Comparison of ENCODE assay signal across 8 cellular contexts in genomic region chr20:50189681-50190250, GRCh38. TPM values are rescaled to one million over a fixed set of nuclear protein-coding genes. Genes with fewer than 3 reads are reported as not detected.
DNase-seq lines count a peak whose midpoint lies in the region; ATAC-seq and TF ChIP-seq lines count a peak whose summit lies in the region.

No MANE protein-coding gene starts in this region.

- H3K4me1 Mint-ChIP-seq in T-cell, result peaks cover 21 to 28% (median 27%) of the 10 kb centered on the region in 3 donors
- H3K4me1 Mint-ChIP-seq in naive thymus-derived CD4-positive, alpha-beta T cell, result peaks cover 21 to 30% (median 25%) of the 10 kb centered on the region in 7 donors

- peaks cover 1% of the 10 kb centered on the region for H3K36me3 Mint-ChIP-seq in T-cell
- H3K36me3 Mint-ChIP-seq in naive thymus-derived CD4-positive, alpha-beta T cell, result peaks cover 0 to 3% (median 0%) of the 10 kb centered on the region in 5 donors

- no peaks in the 10 kb centered on the region for H3K9me3 Mint-ChIP-seq in T-cell
- no peaks in the 10 kb centered on the region for H3K9me3 Mint-ChIP-seq in naive thymus-derived CD4-positive, alpha-beta T cell

- POLR2A ChIA-PET in HEK293 (lab: Yijun Ruan, JAX), result interaction anchor here (0.7 to 1.7 kb wide), 2 partner anchors 145 to 535 kb away, joined by 3 to 4 read pairs; no protein-coding TSS in a partner anchor
- POLR2A ChIA-PET in T-cell (lab: Charles Lee), result no interaction called here
- POLR2A ChIA-PET in naive thymus-derived CD4-positive, alpha-beta T cell (lab: Charles Lee), result interaction anchor here (1.0 kb wide), 1 partner anchor 9 kb away, joined by 3 read pairs; no protein-coding TSS in a partner anchor

- no peaks in the 10 kb centered on the region for H3K9me3 ChIP-seq in HEK293 (ENCODE audit: control insufficient read depth, insufficient read depth, low read depth, low read length)
- H3K9me3 ChIP-seq in naive thymus-derived CD4-positive, alpha-beta T cell (ENCODE audit: control insufficient read depth in 2 of 3, low read length in 3 of 3), result no peaks in the 10 kb centered on the region

- ATAC-seq in T-cell (replicated peaks in 1 of 4), result no peak
- peak; percentile 3 for ATAC-seq in naive thymus-derived CD4-positive, alpha-beta T cell
- no peak for ATAC-seq in HG02763 (IDR thresholded peaks at IDR 0.05; ENCODE audit: unreplicated experiment)
- no peak for ATAC-seq in HG03108 (IDR thresholded peaks at IDR 0.05; ENCODE audit: unreplicated experiment)

- CTCF ChIA-PET in HEK293 (lab: Yijun Ruan, JAX) (interaction anchor here (0.5 to 6.8 kb wide), 6 partner anchors 11 to 386 kb away, joined by 3 to 106 read pairs (median 4); no protein-coding TSS in a partner anchor), T-cell (lab: Charles Lee) (interaction anchor here in 1 of 2 donors (5.7 kb wide), 1 partner anchor 273 kb away, joined by 34 read pairs; no protein-coding TSS in a partner anchor)
- CTCF ChIA-PET in naive thymus-derived CD4-positive, alpha-beta T cell (lab: Charles Lee), result interaction anchor here (0.9 to 3.4 kb wide), 5 partner anchors 20 to 387 kb away, joined by 3 to 51 read pairs (median 6); no protein-coding TSS in a partner anchor

- H3K27ac ChIP-seq in HEK293 (ENCODE audit: extremely low read depth, low read depth, low read length) (no peak overlapping the region), dorsolateral prefrontal cortex (peak overlapping the region in 44 of 59 donors; percentile 32 to 99 (median 96))
- peak overlapping the region; percentile 77 for H3K27ac ChIP-seq in naive thymus-derived CD4-positive, alpha-beta T cell (ENCODE audit: low read depth, low read length)

- H3K36me3 ChIP-seq in HEK293 (ENCODE audit: control insufficient read depth in 2 of 2, insufficient read depth in 1 of 2, low read length in 2 of 2), result peaks cover 0 to 6% of the 10 kb centered on the region in 2 experiments; a peak in 1 of 3 replicates
- no peaks in the 10 kb centered on the region for H3K36me3 ChIP-seq in naive thymus-derived CD4-positive, alpha-beta T cell (ENCODE audit: control insufficient read depth in 2 of 3, insufficient read depth in 3 of 3, low read length in 3 of 3)

- peaks cover 0 to 33% (median 0%) of the 10 kb centered on the region in 45 donors for H3K27me3 ChIP-seq in dorsolateral prefrontal cortex
- H3K27me3 ChIP-seq in naive thymus-derived CD4-positive, alpha-beta T cell (ENCODE audit: control insufficient read depth in 2 of 2, insufficient read depth in 2 of 2, low read length in 2 of 2), result no peaks in the 10 kb centered on the region

- intact Hi-C loops in dorsolateral prefrontal cortex (cut with DNase I), result loop anchor here (2.0 to 10.0 kb wide), 6 partner anchors 218 to 603 kb away; no protein-coding TSS in a partner anchor
- intact Hi-C loops in naive thymus-derived CD4-positive, alpha-beta T cell (cut with micrococcal nuclease), result loop anchor here (1.0 to 5.0 kb wide), 14 partner anchors 10 to 603 kb away; partner anchors contain the start of genes PTPN1 (in 2 of the 2), PARD6B (in 1 of the 2), RNF114 (in 1 of the 2) and SLC9A8 (in 1 of the 2)

- peaks cover 8 to 11% of the 10 kb centered on the region in 2 donors for H3K27me3 Mint-ChIP-seq in T-cell
- peaks cover 11 to 13% (median 12%) of the 10 kb centered on the region in 5 donors for H3K27me3 Mint-ChIP-seq in naive thymus-derived CD4-positive, alpha-beta T cell

- H3K27ac Mint-ChIP-seq in T-cell, result peak overlapping the region; percentile 11 to 25
- peak overlapping the region in 7 of 9 donors; percentile 16 to 71 (median 64) for H3K27ac Mint-ChIP-seq in naive thymus-derived CD4-positive, alpha-beta T cell

- H3K4me1 ChIP-seq in HEK293 (ENCODE audit: control insufficient read depth, insufficient read depth, low read length), result peaks cover 10% of the 10 kb centered on the region
- peaks cover 11 to 21% of the 10 kb centered on the region in 2 donors for H3K4me1 ChIP-seq in naive thymus-derived CD4-positive, alpha-beta T cell (ENCODE audit: control insufficient read depth in 2 of 2, insufficient read depth in 2 of 2, low read length in 2 of 2)

- H3K4me3 Mint-ChIP-seq in T-cell, result peak overlapping the region; percentile 49 to 87 (median 67)
- peak overlapping the region; percentile 25 to 93 (median 62) for H3K4me3 Mint-ChIP-seq in naive thymus-derived CD4-positive, alpha-beta T cell

- DNase-seq in T-cell, result peak in 14 of 34 experiments; percentile 5 to 40 (median 16)
- no peak for DNase-seq in dorsolateral prefrontal cortex
- DNase-seq in naive thymus-derived CD4-positive, alpha-beta T cell, result peak in 1 of 9 donors; percentile 36
- DNase-seq in T1000 (lab: John Stamatoyannopoulos, UW), result no peak
- no peak for DNase-seq in NAMALWA (ENCODE audit: low spot score)

- no peak for TF ChIP-seq CTCF in HEK293 (tag by site-specific recombination; IDR thresholded peaks at IDR 0.05)
- no peak for TF ChIP-seq CTCF in dorsolateral prefrontal cortex (IDR thresholded peaks at IDR 0.05 in 54 of 56, conservative IDR thresholded peaks at IDR 0.05 in 2 of 56; ENCODE audit: low read depth in 1 of 56, partially characterized antibody in 56 of 56)

- peak overlapping the region; percentile 61 for H3K4me3 ChIP-seq in HEK293 (ENCODE audit: low read depth, low read length)
- H3K4me3 ChIP-seq in dorsolateral prefrontal cortex, result peak overlapping the region in 49 of 59 donors; percentile 38 to 86 (median 74)
- H3K4me3 ChIP-seq in naive thymus-derived CD4-positive, alpha-beta T cell (ENCODE audit: low read length), result peak overlapping the region; percentile 55

TF ChIP-seq in HEK293, 187 proteins besides CTCF, POLR2A, EP300 and RAD21:
- 0 out of 2 replicates have a peak, but pooled peaks have one; percentile 25 for TF ChIP-seq ZNF2 (tag by site-specific recombination; IDR thresholded peaks at IDR 0.05)
- peak; percentile 34 for TF ChIP-seq GLIS2 (tag by site-specific recombination; IDR thresholded peaks at IDR 0.05)
- no peak for TF ChIP-seq AEBP2 (tag by site-specific recombination; IDR thresholded peaks at IDR 0.05; ENCODE audit: borderline replicate concordance)
- no peak for TF ChIP-seq ZNF174 (tag by site-specific recombination; IDR thresholded peaks at IDR 0.05)
- TF ChIP-seq KLF8 (tag by site-specific recombination; IDR thresholded peaks at IDR 0.05), result peak; percentile 80; the same call in 1 of the 2 replicates
- TF ChIP-seq ZNF677 (tag by site-specific recombination; IDR thresholded peaks at IDR 0.05), result no peak
- TF ChIP-seq ZNF214 (tag by site-specific recombination; IDR thresholded peaks at IDR 0.05; ENCODE audit: borderline replicate concordance), result no peak
- TF ChIP-seq ZNF830 (tag by site-specific recombination; IDR thresholded peaks at IDR 0.05; ENCODE audit: low read depth), result no peak
- 0 out of 2 replicates have a peak, but pooled peaks have one; percentile 20 for TF ChIP-seq KLF1 (tag by site-specific recombination; IDR thresholded peaks at IDR 0.05)
- no peak for TF ChIP-seq ZNF404 (tag by site-specific recombination; IDR thresholded peaks at IDR 0.05)
- peak; percentile 10; the same call in 1 of the 2 replicates for TF ChIP-seq KLF16 (tag by site-specific recombination; IDR thresholded peaks at IDR 0.05)
- no peak for TF ChIP-seq ZNF585B (tag by site-specific recombination; IDR thresholded peaks at IDR 0.05)

RNA-seq across cellular contexts. Expression of gene CEBPB, which starts 0.9 kb away (rescaled TPM):
- total RNA-seq in T-cell, result 10 to 100 TPM; 25.8 to 53.8 (median 48.0) TPM
- total RNA-seq in dorsolateral prefrontal cortex, result 100 to 1,000 TPM in 1 of 120 experiments, 10 to 100 TPM in 119; 14.0 to 106 (median 35.0) TPM
- 100 to 1,000 TPM in 1 of 5 experiments, 10 to 100 TPM in 4; 27.8 to 201 (median 40.9) TPM for total RNA-seq in naive thymus-derived CD4-positive, alpha-beta T cell
- 10 to 100 TPM; 12.8 to 14.4 TPM for polyA plus RNA-seq in naive thymus-derived CD4-positive, alpha-beta T cell

RNA-seq across cellular contexts. Expression of gene PEDS1, which starts 36.2 kb away (rescaled TPM):
- total RNA-seq in T-cell, result 10 to 100 TPM; 17.6 to 20.0 (median 18.3) TPM
- total RNA-seq in dorsolateral prefrontal cortex, result 10 to 100 TPM; 14.7 to 51.9 (median 24.0) TPM
- 10 to 100 TPM; 16.0 to 27.6 (median 20.8) TPM for total RNA-seq in naive thymus-derived CD4-positive, alpha-beta T cell
- polyA plus RNA-seq in naive thymus-derived CD4-positive, alpha-beta T cell, result 10 to 100 TPM; 18.1 to 29.3 TPM

Comparison
In these comparisons a context has a peak if more than half of its experiments do, and no peak if none do; other contexts are left out.
1. POLR2A ChIA-PET loops: an anchor here in HEK293 (0.7 to 1.7 kb wide) and naive thymus-derived CD4-positive, alpha-beta T cell (1.0 kb wide); none called in T-cell.